Comparison of ENCODE assay signal across 8 cellular contexts in the genomic region with DNA sequence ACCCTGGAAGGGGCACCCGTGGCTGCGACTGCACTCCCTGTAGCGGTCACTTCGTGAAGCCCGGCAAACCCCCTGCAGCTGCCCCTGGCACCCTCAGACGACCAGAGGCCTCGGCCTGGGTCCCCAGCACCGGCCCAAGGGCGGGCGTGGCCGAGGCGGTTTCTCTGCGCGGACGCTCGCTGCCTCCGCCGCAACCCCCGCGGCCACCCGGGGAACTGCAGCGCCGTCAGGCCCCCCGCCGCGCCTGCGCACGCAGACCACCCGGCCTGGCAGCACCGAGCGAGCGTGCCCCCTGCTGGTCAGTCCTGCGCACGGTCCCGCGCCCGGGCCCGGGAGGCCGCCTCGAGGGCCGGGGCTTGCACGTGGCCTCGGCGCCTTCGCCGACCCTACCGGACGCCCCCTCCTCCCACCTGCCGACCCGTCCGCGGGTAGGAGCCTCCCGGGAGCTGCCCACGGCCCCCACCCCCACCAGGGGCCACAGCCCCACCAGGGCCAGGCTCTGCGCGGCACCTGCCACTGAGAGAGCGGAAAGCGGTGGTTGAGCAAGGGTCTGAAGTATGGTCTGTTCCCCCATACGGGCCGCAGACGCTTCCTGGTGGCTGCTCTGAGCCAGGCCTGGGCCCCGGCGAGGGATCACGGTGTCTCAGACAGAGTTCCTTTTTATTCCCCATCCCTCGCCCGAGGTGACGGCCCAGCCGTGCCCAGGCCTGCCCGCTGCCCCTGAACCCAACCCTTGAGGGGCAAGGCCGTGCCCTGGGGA. TPM values are rescaled to one million over a fixed set of nuclear protein-coding genes. Genes with fewer than 3 reads are reported as not detected.
DNase-seq lines count a peak whose midpoint lies in the region; ATAC-seq and TF ChIP-seq lines count a peak whose summit lies in the region.

No MANE protein-coding gene starts in this region.

- no peaks in the 10 kb centered on the region for H3K9me3 Mint-ChIP-seq in CD4-positive, alpha-beta memory T cell
- H3K9me3 Mint-ChIP-seq in endothelial cell (ENCODE audit: unreplicated experiment) = no peaks in the 10 kb centered on the region

- CTCF ChIA-PET in CD4-positive, alpha-beta memory T cell (lab: Charles Lee; ENCODE audit: partially characterized antibody) = interaction anchor here (0.7 to 1.7 kb wide), 7 partner anchors 10 to 147 kb away, joined by 3 to 8 read pairs (median 4); partner anchors contain the start of genes NUBP2 and SPSB3

- no peaks in the 10 kb centered on the region for H3K36me3 ChIP-seq in CD4-positive, alpha-beta memory T cell (ENCODE audit: insufficient read depth, low read length)

- POLR2A ChIA-PET in CD4-positive, alpha-beta memory T cell (lab: Charles Lee; ENCODE audit: partially characterized antibody) = interaction anchor here (0.6 to 1.3 kb wide), 6 partner anchors 14 to 566 kb away, joined by 3 to 7 read pairs (median 4); partner anchors contain the start of genes FAHD1, HAGH, MSRB1 and RPS2

- intact Hi-C loops in CD4-positive, alpha-beta memory T cell (cut with micrococcal nuclease) = loop anchor here (1.0 to 10.0 kb wide), 4 partner anchors 66 to 625 kb away; partner anchors contain the start of genes MRPS34 and UBE2I

- peak overlapping the region in 1 of 2 donors; percentile 28 for H3K4me3 ChIP-seq in CD4-positive, alpha-beta memory T cell (ENCODE audit: low read length in 2 of 2)

- H3K27me3 ChIP-seq in CD4-positive, alpha-beta memory T cell (ENCODE audit: insufficient read depth, low read length) = no peaks in the 10 kb centered on the region

- ATAC-seq in GM19452 (IDR thresholded peaks at IDR 0.05; ENCODE audit: unreplicated experiment) (peak; percentile 90), HG03571 (IDR thresholded peaks at IDR 0.05; ENCODE audit: unreplicated experiment) (peak; percentile 77)

- H3K4me3 Mint-ChIP-seq in CD4-positive, alpha-beta memory T cell = peak overlapping the region in 4 of 8 donors; percentile 39 to 68 (median 52)
- no peak overlapping the region for H3K4me3 Mint-ChIP-seq in endothelial cell (ENCODE audit: unreplicated experiment)

- DNase-seq in CD4-positive, alpha-beta memory T cell = peak; percentile 82 to 92 (median 90)
- DNase-seq in NK-92 treated with Interleukin-12 subunit alpha and Interleukin-12 subunit beta, amount 100 ng/mL, for 24 hours (lab: John Stamatoyannopoulos, UW) = peak; percentile 79
- peak; percentile 82 to 100 (median 94) for DNase-seq in activated CD8-positive, alpha-beta memory T cell treated with anti-CD3 and anti-CD28 coated beads for 48 hours (ENCODE audit: low read depth in 2 of 3, low spot score in 2 of 3)
- DNase-seq in endothelial cell (ENCODE audit: low spot score) (peak; percentile 99), midbrain (lab: John Stamatoyannopoulos, UW) (peak; percentile 86)
- DNase-seq in stimulated activated CD8-positive, alpha-beta memory T cell treated with anti-CD3 and anti-CD28 coated beads, Interleukin-15, amount 100 ng/mL, for 24 hours (ENCODE audit: low read depth) = peak; percentile 98

- H3K9me3 ChIP-seq in CD4-positive, alpha-beta memory T cell (ENCODE audit: control insufficient read depth in 1 of 2, low read length in 2 of 2) = no peaks in the 10 kb centered on the region

- peak overlapping the region; percentile 13 for H3K27ac ChIP-seq in CD4-positive, alpha-beta memory T cell (ENCODE audit: low read depth, low read length)

- peaks cover 6% of the 10 kb centered on the region for H3K4me1 ChIP-seq in CD4-positive, alpha-beta memory T cell (ENCODE audit: insufficient read depth, low read length)

- H3K4me1 Mint-ChIP-seq in CD4-positive, alpha-beta memory T cell = peaks cover 2 to 4% (median 4%) of the 10 kb centered on the region in 4 donors
- no peaks in the 10 kb centered on the region for H3K4me1 Mint-ChIP-seq in endothelial cell (ENCODE audit: unreplicated experiment)

- no peak overlapping the region for H3K27ac Mint-ChIP-seq in CD4-positive, alpha-beta memory T cell
- no peak overlapping the region for H3K27ac Mint-ChIP-seq in endothelial cell (ENCODE audit: unreplicated experiment)

- TF ChIP-seq CTCF in endothelial cell (IDR thresholded peaks at IDR 0.05; ENCODE audit: unreplicated experiment) = peak; percentile 99

- H3K36me3 Mint-ChIP-seq in CD4-positive, alpha-beta memory T cell = no peaks in the 10 kb centered on the region
- no peaks in the 10 kb centered on the region for H3K36me3 Mint-ChIP-seq in endothelial cell (ENCODE audit: low read depth, unreplicated experiment)

- H3K27me3 Mint-ChIP-seq in CD4-positive, alpha-beta memory T cell = no peaks in the 10 kb centered on the region
- H3K27me3 Mint-ChIP-seq in endothelial cell (ENCODE audit: unreplicated experiment) = peaks cover 8% of the 10 kb centered on the region

RNA-seq across cellular contexts. Expression of gene HS3ST6, which starts 11.5 kb away (rescaled TPM):
- total RNA-seq in CD4-positive, alpha-beta memory T cell = not detected
- not detected for polyA plus RNA-seq in CD4-positive, alpha-beta memory T cell
- total RNA-seq in endothelial cell (ENCODE audit: unreplicated experiment) = not detected

RNA-seq across cellular contexts. Expression of gene MSRB1, which starts 13.2 kb away (rescaled TPM):
- total RNA-seq in CD4-positive, alpha-beta memory T cell = 10 to 100 TPM in 1 of 2 experiments, 1 to 10 TPM in 1; 9.3 to 10.6 TPM
- 10 to 100 TPM; 20.4 to 30.5 TPM for polyA plus RNA-seq in CD4-positive, alpha-beta memory T cell
- total RNA-seq in endothelial cell (ENCODE audit: unreplicated experiment) = 18.1 TPM

RNA-seq across cellular contexts. Expression of gene RPL3L, which starts 24.7 kb away (rescaled TPM):
- total RNA-seq in CD4-positive, alpha-beta memory T cell = not detected
- polyA plus RNA-seq in CD4-positive, alpha-beta memory T cell = not detected
- total RNA-seq in endothelial cell (ENCODE audit: unreplicated experiment) = not detected

RNA-seq across cellular contexts. Expression of gene NDUFB10, which starts 29.6 kb away (rescaled TPM):
- 10 to 100 TPM; 76.5 to 86.2 TPM for total RNA-seq in CD4-positive, alpha-beta memory T cell
- 100 to 1,000 TPM; 205 to 223 TPM for polyA plus RNA-seq in CD4-positive, alpha-beta memory T cell
- 122 TPM for total RNA-seq in endothelial cell (ENCODE audit: unreplicated experiment)

RNA-seq across cellular contexts. Expression of gene RPS2, which starts 34.9 kb away (rescaled TPM):
- total RNA-seq in CD4-positive, alpha-beta memory T cell = 1,000 to 10,000 TPM; 2,828 to 2,894 TPM
- polyA plus RNA-seq in CD4-positive, alpha-beta memory T cell = 1,000 to 10,000 TPM; 6,382 to 6,826 TPM
- total RNA-seq in endothelial cell (ENCODE audit: unreplicated experiment) = 3,223 TPM
